ENCODE assay signal across 1 cellular context in the genomic region with DNA sequence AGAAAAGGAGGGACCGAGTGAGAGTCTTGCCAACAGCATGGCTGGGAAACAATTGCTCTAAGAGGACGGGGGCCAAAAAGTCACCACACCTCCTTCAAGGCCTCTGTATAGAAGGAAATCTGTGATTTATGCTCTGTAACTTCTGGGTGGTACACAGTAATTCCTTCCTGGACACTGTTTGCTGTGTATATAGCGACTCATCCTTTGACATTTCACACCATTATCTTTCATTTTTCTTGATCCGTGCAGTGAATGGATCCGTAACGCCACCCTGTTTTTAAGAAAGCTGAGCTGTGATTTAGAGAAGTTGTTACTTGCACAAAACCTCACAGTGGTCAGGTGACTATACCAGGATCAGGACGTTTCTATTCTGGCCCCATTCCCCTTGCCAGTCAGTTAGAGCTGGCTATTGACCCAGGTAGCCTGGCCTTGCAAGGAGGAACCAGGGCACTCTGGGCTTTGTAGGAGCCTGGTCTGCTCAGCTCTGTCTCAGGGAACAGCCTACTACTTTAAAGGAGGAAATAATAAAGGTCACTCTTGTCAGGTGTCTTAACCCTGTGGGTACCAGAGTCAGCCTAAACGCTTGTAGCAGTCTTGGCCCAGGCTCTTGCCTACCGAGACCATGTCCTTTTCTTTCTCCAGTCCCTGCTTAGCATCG.
TF ChIP-seq lines count a peak whose summit lies in the region.

No MANE protein-coding gene starts in this region.

TF ChIP-seq in SK-N-SH treated with all-trans-retinoic acid at 6 μM for 48 hours, 23 proteins besides CTCF, POLR2A, EP300 and RAD21 (continued from another document):
- TF ChIP-seq, protein P1, sequence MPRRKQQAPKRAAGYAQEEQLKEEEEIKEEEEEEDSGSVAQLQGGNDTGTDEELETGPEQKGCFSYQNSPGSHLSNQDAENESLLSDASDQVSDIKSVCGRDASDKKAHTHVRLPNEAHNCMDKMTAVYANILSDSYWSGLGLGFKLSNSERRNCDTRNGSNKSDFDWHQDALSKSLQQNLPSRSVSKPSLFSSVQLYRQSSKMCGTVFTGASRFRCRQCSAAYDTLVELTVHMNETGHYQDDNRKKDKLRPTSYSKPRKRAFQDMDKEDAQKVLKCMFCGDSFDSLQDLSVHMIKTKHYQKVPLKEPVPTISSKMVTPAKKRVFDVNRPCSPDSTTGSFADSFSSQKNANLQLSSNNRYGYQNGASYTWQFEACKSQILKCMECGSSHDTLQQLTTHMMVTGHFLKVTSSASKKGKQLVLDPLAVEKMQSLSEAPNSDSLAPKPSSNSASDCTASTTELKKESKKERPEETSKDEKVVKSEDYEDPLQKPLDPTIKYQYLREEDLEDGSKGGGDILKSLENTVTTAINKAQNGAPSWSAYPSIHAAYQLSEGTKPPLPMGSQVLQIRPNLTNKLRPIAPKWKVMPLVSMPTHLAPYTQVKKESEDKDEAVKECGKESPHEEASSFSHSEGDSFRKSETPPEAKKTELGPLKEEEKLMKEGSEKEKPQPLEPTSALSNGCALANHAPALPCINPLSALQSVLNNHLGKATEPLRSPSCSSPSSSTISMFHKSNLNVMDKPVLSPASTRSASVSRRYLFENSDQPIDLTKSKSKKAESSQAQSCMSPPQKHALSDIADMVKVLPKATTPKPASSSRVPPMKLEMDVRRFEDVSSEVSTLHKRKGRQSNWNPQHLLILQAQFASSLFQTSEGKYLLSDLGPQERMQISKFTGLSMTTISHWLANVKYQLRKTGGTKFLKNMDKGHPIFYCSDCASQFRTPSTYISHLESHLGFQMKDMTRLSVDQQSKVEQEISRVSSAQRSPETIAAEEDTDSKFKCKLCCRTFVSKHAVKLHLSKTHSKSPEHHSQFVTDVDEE (CRISPR knock-in tag; IDR thresholded peaks at IDR 0.05): no peak
- TF ChIP-seq, protein P2, sequence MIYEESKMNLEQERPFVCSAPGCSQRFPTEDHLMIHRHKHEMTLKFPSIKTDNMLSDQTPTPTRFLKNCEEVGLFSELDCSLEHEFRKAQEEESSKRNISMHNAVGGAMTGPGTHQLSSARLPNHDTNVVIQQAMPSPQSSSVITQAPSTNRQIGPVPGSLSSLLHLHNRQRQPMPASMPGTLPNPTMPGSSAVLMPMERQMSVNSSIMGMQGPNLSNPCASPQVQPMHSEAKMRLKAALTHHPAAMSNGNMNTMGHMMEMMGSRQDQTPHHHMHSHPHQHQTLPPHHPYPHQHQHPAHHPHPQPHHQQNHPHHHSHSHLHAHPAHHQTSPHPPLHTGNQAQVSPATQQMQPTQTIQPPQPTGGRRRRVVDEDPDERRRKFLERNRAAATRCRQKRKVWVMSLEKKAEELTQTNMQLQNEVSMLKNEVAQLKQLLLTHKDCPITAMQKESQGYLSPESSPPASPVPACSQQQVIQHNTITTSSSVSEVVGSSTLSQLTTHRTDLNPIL (CRISPR knock-in tag; IDR thresholded peaks at IDR 0.05; ENCODE audit: low read depth): no peak
- TF ChIP-seq OSR1 (CRISPR knock-in tag; IDR thresholded peaks at IDR 0.05) (no peak), TCF4 (CRISPR knock-in tag; IDR thresholded peaks at IDR 0.05; ENCODE audit: borderline replicate concordance) (no peak), PPARA (CRISPR knock-in tag; IDR thresholded peaks at IDR 0.05; ENCODE audit: borderline replicate concordance) (no peak), SNAI2 (CRISPR knock-in tag; IDR thresholded peaks at IDR 0.05) (no peak), ZNF8 (CRISPR knock-in tag; IDR thresholded peaks at IDR 0.05) (no peak)
- TF ChIP-seq, protein P3, sequence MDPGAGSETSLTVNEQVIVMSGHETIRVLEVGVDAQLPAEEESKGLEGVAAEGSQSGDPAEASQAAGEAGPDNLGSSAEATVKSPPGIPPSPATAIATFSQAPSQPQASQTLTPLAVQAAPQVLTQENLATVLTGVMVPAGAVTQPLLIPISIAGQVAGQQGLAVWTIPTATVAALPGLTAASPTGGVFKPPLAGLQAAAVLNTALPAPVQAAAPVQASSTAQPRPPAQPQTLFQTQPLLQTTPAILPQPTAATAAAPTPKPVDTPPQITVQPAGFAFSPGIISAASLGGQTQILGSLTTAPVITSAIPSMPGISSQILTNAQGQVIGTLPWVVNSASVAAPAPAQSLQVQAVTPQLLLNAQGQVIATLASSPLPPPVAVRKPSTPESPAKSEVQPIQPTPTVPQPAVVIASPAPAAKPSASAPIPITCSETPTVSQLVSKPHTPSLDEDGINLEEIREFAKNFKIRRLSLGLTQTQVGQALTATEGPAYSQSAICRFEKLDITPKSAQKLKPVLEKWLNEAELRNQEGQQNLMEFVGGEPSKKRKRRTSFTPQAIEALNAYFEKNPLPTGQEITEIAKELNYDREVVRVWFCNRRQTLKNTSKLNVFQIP (CRISPR knock-in tag; IDR thresholded peaks at IDR 0.05; ENCODE audit: borderline replicate concordance, low read depth): no peak
